Comparison of ENCODE assay signal across 9 cellular contexts in genomic region chr5:132737982-132738770, GRCh38. TPM values are rescaled to one million over a fixed set of nuclear protein-coding genes. Genes with fewer than 3 reads are reported as not detected.
DNase-seq lines count a peak whose midpoint lies in the region; ATAC-seq, FAIRE-seq and TF ChIP-seq lines count a peak whose summit lies in the region.
"Had no signal": no experiment of that assay in that cellular context is flagged by ENCODE, and none has a peak within 500 bp of the region (broad histone marks: within the 10 kb centered on the region; RNA-seq: fewer than 3 reads in every experiment).

No MANE protein-coding gene starts in this region.

- no peak for TF ChIP-seq CTCF in WI38 (IDR thresholded peaks at IDR 0.05; ENCODE audit: low read depth, low read length)

- H3K36me3 ChIP-seq in iPS-15b (ENCODE audit: control insufficient read depth, insufficient read depth, low read length): no peaks in the 10 kb centered on the region
- H3K36me3 ChIP-seq in stomach smooth muscle (ENCODE audit: control insufficient read depth in 2 of 2, insufficient read depth in 2 of 2, low read length in 2 of 2): no peaks in the 10 kb centered on the region
- no peaks in the 10 kb centered on the region for H3K36me3 ChIP-seq in H7 (replicated peaks; ENCODE audit: control insufficient read depth, insufficient read depth, low read length)

- peak overlapping the region; percentile 81 for H3K4me3 Mint-ChIP-seq in activated CD8-positive, alpha-beta memory T cell treated with anti-CD3 and anti-CD28 coated beads, Interleukin-2, amount 10 ng/mL, durations not matched to agents 7 days and 5 days

- no peak for ATAC-seq in activated CD8-positive, alpha-beta memory T cell treated with anti-CD3 and anti-CD28 coated beads, Interleukin-2, amount 10 ng/mL, durations not matched to agents 7 days and 5 days

- H3K9me3 ChIP-seq in iPS-15b (ENCODE audit: control insufficient read depth, insufficient read depth, low read length): no peaks in the 10 kb centered on the region
- peaks cover 0 to 2% of the 10 kb centered on the region in 2 donors for H3K9me3 ChIP-seq in stomach smooth muscle (ENCODE audit: control insufficient read depth in 2 of 2, low read length in 2 of 2)
- H3K9me3 ChIP-seq: body of pancreas had no signal

- peaks cover 7% of the 10 kb centered on the region for H3K27me3 ChIP-seq in iPS-15b (ENCODE audit: control insufficient read depth, insufficient read depth, low read length)
- H3K27me3 ChIP-seq in stomach smooth muscle (ENCODE audit: control insufficient read depth in 1 of 2, insufficient read depth in 2 of 2, low read length in 2 of 2): no peaks in the 10 kb centered on the region
- H3K27me3 ChIP-seq in H7 (ENCODE audit: control insufficient read depth, insufficient read depth, low read length): peaks cover 2% of the 10 kb centered on the region; the same call in 1 of the 2 replicates
- H3K27me3 ChIP-seq: body of pancreas had no signal

- H3K27ac Mint-ChIP-seq in activated CD8-positive, alpha-beta memory T cell treated with anti-CD3 and anti-CD28 coated beads, Interleukin-2, amount 10 ng/mL, durations not matched to agents 7 days and 5 days: peak overlapping the region; percentile 81

- H3K9me3 Mint-ChIP-seq in activated CD8-positive, alpha-beta memory T cell treated with anti-CD3 and anti-CD28 coated beads, Interleukin-2, amount 10 ng/mL, durations not matched to agents 7 days and 5 days (ENCODE audit: low read depth): no peaks in the 10 kb centered on the region

- H3K4me3 ChIP-seq in WI38 (ENCODE audit: low read depth, low read length) (peak overlapping the region; percentile 92), iPS-15b (ENCODE audit: low read depth, low read length) (peak overlapping the region; percentile 88), stomach smooth muscle (ENCODE audit: low read length in 2 of 2) (peak overlapping the region; percentile 83 to 93), H7 (ENCODE audit: insufficient read depth, low read depth, low read length) (no peak overlapping the region)

- no peak for FAIRE-seq in GM19239 (lab: Jason Lieb, UNC)

- peaks cover 10% of the 10 kb centered on the region for H3K36me3 Mint-ChIP-seq in activated CD8-positive, alpha-beta memory T cell treated with anti-CD3 and anti-CD28 coated beads, Interleukin-2, amount 10 ng/mL, durations not matched to agents 7 days and 5 days

- H3K4me1 Mint-ChIP-seq in activated CD8-positive, alpha-beta memory T cell treated with anti-CD3 and anti-CD28 coated beads, Interleukin-2, amount 10 ng/mL, durations not matched to agents 7 days and 5 days: peaks cover 45% of the 10 kb centered on the region

- H3K9ac ChIP-seq in iPS-15b (ENCODE audit: low read depth, low read length) (no peak overlapping the region), stomach smooth muscle (ENCODE audit: low read length in 2 of 2) (peak overlapping the region in 1 of 2 donors; percentile 37)

- H3K27me3 Mint-ChIP-seq in activated CD8-positive, alpha-beta memory T cell treated with anti-CD3 and anti-CD28 coated beads, Interleukin-2, amount 10 ng/mL, durations not matched to agents 7 days and 5 days: peaks cover 5% of the 10 kb centered on the region

- no peak for DNase-seq in activated CD8-positive, alpha-beta memory T cell treated with anti-CD3 and anti-CD28 coated beads, Interleukin-2, amount 10 ng/mL, durations not matched to agents 7 days and 5 days
- DNase-seq in activated CD8-positive, alpha-beta memory T cell treated with anti-CD3 and anti-CD28 coated beads for 24 hours: no peak
- DNase-seq in GM19239 (ENCODE audit: insufficient read length, low spot score) (no peak), NCI-H1417 treated with DMSO at 0.1 percent for 48 hours (lab: John Stamatoyannopoulos, UW) (no peak), H7 (no peak)

- CTCF ChIA-PET in activated CD8-positive, alpha-beta memory T cell treated with anti-CD3 and anti-CD28 coated beads, Interleukin-2, amount 10 ng/mL, durations not matched to agents 7 days and 5 days (lab: Charles Lee): interaction anchor here (0.7 to 3.0 kb wide), 17 partner anchors 9 to 240 kb away, joined by 3 to 31 read pairs (median 4); partner anchors contain the start of genes CCNI2 and SEPTIN8

- no peak overlapping the region for H3K27ac ChIP-seq in stomach smooth muscle (ENCODE audit: low read length)

- H3K4me1 ChIP-seq in iPS-15b (ENCODE audit: control insufficient read depth, insufficient read depth, low read length) (no peaks in the 10 kb centered on the region), stomach smooth muscle (ENCODE audit: control insufficient read depth, insufficient read depth, low read length) (peaks cover 13% of the 10 kb centered on the region)

RNA-seq across cellular contexts. Expression of gene KIF3A, which starts 0.8 kb away (rescaled TPM):
- 10 to 100 TPM; 18.2 to 38.8 TPM for total RNA-seq in activated CD8-positive, alpha-beta memory T cell treated with anti-CD3 and anti-CD28 coated beads, Interleukin-2, amount 10 ng/mL, durations not matched to agents 7 days and 5 days
- 2.7 and 3.2 TPM in 2 replicates for total RNA-seq in H7 (2014; rRNA removed; shearing (Covaris generic))

RNA-seq across cellular contexts. Expression of gene CCNI2, which starts 9.1 kb away (rescaled TPM):
- 10 to 100 TPM; 16.7 to 52.5 TPM for total RNA-seq in activated CD8-positive, alpha-beta memory T cell treated with anti-CD3 and anti-CD28 coated beads, Interleukin-2, amount 10 ng/mL, durations not matched to agents 7 days and 5 days
- 0.07 and 0.18 TPM in 2 replicates for total RNA-seq in H7 (2014; rRNA removed; shearing (Covaris generic))

RNA-seq across cellular contexts. Expression of gene SEPTIN8, which starts 38.9 kb away (rescaled TPM):
- total RNA-seq in activated CD8-positive, alpha-beta memory T cell treated with anti-CD3 and anti-CD28 coated beads, Interleukin-2, amount 10 ng/mL, durations not matched to agents 7 days and 5 days: 10 to 100 TPM; 43.7 to 57.3 TPM
- total RNA-seq in H7 (2014; rRNA removed; shearing (Covaris generic)): 10.5 and 12.4 TPM in 2 replicates

Comparison
In these comparisons a context has a peak if more than half of its experiments do, and no peak if none do; other contexts are left out.
1. RNA of gene CCNI2, which starts 9.1 kb away (total RNA-seq): 16.7 to 52.5 TPM in activated CD8-positive, alpha-beta memory T cell treated with anti-CD3 and anti-CD28 coated beads, Interleukin-2, amount 10 ng/mL, durations not matched to agents 7 days and 5 days; 0.07 to 0.18 TPM in H7; every median in the first group is over 10 times any median in the second.